Comparison of ENCODE assay signal across 8 cellular contexts in genomic region chr7:30348083-30348560, GRCh38.
A peak's percentile ranks its signal among the peaks of the same experiment; 100 is the strongest.
DNase-seq lines count a peak whose midpoint lies in the region; ATAC-seq and TF ChIP-seq lines count a peak whose summit lies in the region.

No MANE protein-coding gene starts in this region.

- H3K4me1 Mint-ChIP-seq in osteocyte (ENCODE audit: unreplicated experiment): peaks cover 29% of the 10 kb centered on the region

- H3K36me3 Mint-ChIP-seq in osteocyte (ENCODE audit: unreplicated experiment): peaks cover 3% of the 10 kb centered on the region

- intact Hi-C loops in colonic mucosa (cut with DNase I): no loop called here

- peak overlapping the region; percentile 0 for H3K4me3 Mint-ChIP-seq in osteocyte (ENCODE audit: unreplicated experiment)

- DNase-seq in DMS53 treated with DMSO at 0.1 percent for 48 hours (lab: John Stamatoyannopoulos, UW; ENCODE audit: unreplicated experiment): peak; percentile 73
- DNase-seq in T-helper 2 cell: peak in 4 of 5 experiments; percentile 10 to 96 (median 50)
- no peak for DNase-seq in colonic mucosa
- DNase-seq in osteocyte (ENCODE audit: extremely low spot score, unreplicated experiment): no peak
- no peak for DNase-seq in H7
- no peak for DNase-seq in nucleus accumbens (lab: John Stamatoyannopoulos, UW)

- no peak overlapping the region for H3K9ac ChIP-seq in colonic mucosa (ENCODE audit: low read depth in 2 of 2, low read length in 2 of 2)

- H3K4me3 ChIP-seq in colonic mucosa (no peak overlapping the region), H7 (ENCODE audit: insufficient read depth, low read depth, low read length) (no peak overlapping the region)

- no peaks in the 10 kb centered on the region for H3K9me3 ChIP-seq in colonic mucosa

- peak overlapping the region; percentile 70 for H3K27ac Mint-ChIP-seq in osteocyte (ENCODE audit: unreplicated experiment)

- no peaks in the 10 kb centered on the region for H3K9me3 Mint-ChIP-seq in osteocyte (ENCODE audit: unreplicated experiment)

- no peaks in the 10 kb centered on the region for H3K4me1 ChIP-seq in colonic mucosa

- peaks cover 9% of the 10 kb centered on the region for H3K27me3 Mint-ChIP-seq in osteocyte (ENCODE audit: unreplicated experiment)

- H3K27me3 ChIP-seq in colonic mucosa (no peaks in the 10 kb centered on the region), H7 (ENCODE audit: control insufficient read depth, insufficient read depth, low read length) (no peaks in the 10 kb centered on the region)

- H3K36me3 ChIP-seq in colonic mucosa (no peaks in the 10 kb centered on the region), H7 (replicated peaks; ENCODE audit: control insufficient read depth, insufficient read depth, low read length) (no peaks in the 10 kb centered on the region)

- ATAC-seq in GM21360 (IDR thresholded peaks at IDR 0.05; ENCODE audit: unreplicated experiment) (peak; percentile 69), HG03575 (IDR thresholded peaks at IDR 0.05; ENCODE audit: extremely low read depth, insufficient number of reproducible peaks, low FRiP score, unreplicated experiment) (peak; percentile 56)

- TF ChIP-seq CTCF in colonic mucosa (IDR thresholded peaks at IDR 0.05) (no peak), osteocyte (IDR thresholded peaks at IDR 0.05) (no peak)

- H3K27ac ChIP-seq in colonic mucosa: peak overlapping the region; percentile 19

Comparison
In these comparisons a context has a peak if more than half of its experiments do, and no peak if none do; other contexts are left out.
1. DNase-seq: peak in DMS53 treated with DMSO at 0.1 percent for 48 hours (single experiment) and T-helper 2 cell (4 of 5); none in colonic mucosa (single experiment), osteocyte (single experiment), H7 (single experiment) and nucleus accumbens (0 of 56).